Comparison of ENCODE assay signal across 1 cellular context in genomic region chr2:69939722-69940121, GRCh38.
TF ChIP-seq lines count a peak whose summit lies in the region.

No MANE protein-coding gene starts in this region.

TF ChIP-seq in GM23338, 12 proteins besides CTCF, POLR2A, EP300 and RAD21 (continued from another document):
- TF ChIP-seq, protein P1, sequence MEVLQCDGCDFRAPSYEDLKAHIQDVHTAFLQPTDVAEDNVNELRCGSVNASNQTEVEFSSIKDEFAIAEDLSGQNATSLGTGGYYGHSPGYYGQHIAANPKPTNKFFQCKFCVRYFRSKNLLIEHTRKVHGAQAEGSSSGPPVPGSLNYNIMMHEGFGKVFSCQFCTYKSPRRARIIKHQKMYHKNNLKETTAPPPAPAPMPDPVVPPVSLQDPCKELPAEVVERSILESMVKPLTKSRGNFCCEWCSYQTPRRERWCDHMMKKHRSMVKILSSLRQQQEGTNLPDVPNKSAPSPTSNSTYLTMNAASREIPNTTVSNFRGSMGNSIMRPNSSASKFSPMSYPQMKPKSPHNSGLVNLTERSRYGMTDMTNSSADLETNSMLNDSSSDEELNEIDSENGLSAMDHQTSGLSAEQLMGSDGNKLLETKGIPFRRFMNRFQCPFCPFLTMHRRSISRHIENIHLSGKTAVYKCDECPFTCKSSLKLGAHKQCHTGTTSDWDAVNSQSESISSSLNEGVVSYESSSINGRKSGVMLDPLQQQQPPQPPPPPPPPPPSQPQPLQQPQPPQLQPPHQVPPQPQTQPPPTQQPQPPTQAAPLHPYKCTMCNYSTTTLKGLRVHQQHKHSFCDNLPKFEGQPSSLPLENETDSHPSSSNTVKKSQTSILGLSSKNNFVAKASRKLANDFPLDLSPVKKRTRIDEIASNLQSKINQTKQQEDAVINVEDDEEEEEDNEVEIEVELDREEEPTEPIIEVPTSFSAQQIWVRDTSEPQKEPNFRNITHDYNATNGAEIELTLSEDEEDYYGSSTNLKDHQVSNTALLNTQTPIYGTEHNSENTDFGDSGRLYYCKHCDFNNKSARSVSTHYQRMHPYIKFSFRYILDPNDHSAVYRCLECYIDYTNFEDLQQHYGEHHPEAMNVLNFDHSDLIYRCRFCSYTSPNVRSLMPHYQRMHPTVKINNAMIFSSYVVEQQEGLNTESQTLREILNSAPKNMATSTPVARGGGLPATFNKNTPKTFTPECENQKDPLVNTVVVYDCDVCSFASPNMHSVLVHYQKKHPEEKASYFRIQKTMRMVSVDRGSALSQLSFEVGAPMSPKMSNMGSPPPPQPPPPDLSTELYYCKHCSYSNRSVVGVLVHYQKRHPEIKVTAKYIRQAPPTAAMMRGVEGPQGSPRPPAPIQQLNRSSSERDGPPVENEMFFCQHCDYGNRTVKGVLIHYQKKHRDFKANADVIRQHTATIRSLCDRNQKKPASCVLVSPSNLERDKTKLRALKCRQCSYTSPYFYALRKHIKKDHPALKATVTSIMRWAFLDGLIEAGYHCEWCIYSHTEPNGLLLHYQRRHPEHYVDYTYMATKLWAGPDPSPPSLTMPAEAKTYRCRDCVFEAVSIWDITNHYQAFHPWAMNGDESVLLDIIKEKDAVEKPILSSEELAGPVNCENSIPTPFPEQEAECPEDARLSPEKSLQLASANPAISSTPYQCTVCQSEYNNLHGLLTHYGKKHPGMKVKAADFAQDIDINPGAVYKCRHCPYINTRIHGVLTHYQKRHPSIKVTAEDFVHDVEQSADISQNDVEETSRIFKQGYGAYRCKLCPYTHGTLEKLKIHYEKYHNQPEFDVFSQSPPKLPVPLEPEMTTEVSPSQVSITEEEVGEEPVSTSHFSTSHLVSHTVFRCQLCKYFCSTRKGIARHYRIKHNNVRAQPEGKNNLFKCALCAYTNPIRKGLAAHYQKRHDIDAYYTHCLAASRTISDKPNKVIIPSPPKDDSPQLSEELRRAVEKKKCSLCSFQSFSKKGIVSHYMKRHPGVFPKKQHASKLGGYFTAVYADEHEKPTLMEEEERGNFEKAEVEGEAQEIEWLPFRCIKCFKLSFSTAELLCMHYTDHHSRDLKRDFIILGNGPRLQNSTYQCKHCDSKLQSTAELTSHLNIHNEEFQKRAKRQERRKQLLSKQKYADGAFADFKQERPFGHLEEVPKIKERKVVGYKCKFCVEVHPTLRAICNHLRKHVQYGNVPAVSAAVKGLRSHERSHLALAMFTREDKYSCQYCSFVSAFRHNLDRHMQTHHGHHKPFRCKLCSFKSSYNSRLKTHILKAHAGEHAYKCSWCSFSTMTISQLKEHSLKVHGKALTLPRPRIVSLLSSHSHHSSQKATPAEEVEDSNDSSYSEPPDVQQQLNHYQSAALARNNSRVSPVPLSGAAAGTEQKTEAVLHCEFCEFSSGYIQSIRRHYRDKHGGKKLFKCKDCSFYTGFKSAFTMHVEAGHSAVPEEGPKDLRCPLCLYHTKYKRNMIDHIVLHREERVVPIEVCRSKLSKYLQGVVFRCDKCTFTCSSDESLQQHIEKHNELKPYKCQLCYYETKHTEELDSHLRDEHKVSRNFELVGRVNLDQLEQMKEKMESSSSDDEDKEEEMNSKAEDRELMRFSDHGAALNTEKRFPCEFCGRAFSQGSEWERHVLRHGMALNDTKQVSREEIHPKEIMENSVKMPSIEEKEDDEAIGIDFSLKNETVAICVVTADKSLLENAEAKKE (CRISPR knock-in tag; IDR thresholded peaks at IDR 0.05) = no peak
- TF ChIP-seq ZNF331 (CRISPR knock-in tag; IDR thresholded peaks at IDR 0.05; ENCODE audit: low read depth) = no peak
- no peak for TF ChIP-seq CREB1 (CRISPR knock-in tag; IDR thresholded peaks at IDR 0.05; ENCODE audit: low read depth)
- TF ChIP-seq, protein P2, sequence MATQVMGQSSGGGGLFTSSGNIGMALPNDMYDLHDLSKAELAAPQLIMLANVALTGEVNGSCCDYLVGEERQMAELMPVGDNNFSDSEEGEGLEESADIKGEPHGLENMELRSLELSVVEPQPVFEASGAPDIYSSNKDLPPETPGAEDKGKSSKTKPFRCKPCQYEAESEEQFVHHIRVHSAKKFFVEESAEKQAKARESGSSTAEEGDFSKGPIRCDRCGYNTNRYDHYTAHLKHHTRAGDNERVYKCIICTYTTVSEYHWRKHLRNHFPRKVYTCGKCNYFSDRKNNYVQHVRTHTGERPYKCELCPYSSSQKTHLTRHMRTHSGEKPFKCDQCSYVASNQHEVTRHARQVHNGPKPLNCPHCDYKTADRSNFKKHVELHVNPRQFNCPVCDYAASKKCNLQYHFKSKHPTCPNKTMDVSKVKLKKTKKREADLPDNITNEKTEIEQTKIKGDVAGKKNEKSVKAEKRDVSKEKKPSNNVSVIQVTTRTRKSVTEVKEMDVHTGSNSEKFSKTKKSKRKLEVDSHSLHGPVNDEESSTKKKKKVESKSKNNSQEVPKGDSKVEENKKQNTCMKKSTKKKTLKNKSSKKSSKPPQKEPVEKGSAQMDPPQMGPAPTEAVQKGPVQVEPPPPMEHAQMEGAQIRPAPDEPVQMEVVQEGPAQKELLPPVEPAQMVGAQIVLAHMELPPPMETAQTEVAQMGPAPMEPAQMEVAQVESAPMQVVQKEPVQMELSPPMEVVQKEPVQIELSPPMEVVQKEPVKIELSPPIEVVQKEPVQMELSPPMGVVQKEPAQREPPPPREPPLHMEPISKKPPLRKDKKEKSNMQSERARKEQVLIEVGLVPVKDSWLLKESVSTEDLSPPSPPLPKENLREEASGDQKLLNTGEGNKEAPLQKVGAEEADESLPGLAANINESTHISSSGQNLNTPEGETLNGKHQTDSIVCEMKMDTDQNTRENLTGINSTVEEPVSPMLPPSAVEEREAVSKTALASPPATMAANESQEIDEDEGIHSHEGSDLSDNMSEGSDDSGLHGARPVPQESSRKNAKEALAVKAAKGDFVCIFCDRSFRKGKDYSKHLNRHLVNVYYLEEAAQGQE (IDR thresholded peaks at IDR 0.05; ENCODE audit: unreplicated experiment) = no peak
- no peak for TF ChIP-seq JUNB (IDR thresholded peaks at IDR 0.05; ENCODE audit: unreplicated experiment)
- no peak for TF ChIP-seq STAT1 (IDR thresholded peaks at IDR 0.05; ENCODE audit: unreplicated experiment)
- no peak for TF ChIP-seq NANOG (IDR thresholded peaks at IDR 0.05; ENCODE audit: borderline replicate concordance)
- no peak for TF ChIP-seq ZNF114 (CRISPR knock-in tag; IDR thresholded peaks at IDR 0.05)
TF ChIP-seq in GM23338: peak in this region for 0.
